In the genomic region with DNA sequence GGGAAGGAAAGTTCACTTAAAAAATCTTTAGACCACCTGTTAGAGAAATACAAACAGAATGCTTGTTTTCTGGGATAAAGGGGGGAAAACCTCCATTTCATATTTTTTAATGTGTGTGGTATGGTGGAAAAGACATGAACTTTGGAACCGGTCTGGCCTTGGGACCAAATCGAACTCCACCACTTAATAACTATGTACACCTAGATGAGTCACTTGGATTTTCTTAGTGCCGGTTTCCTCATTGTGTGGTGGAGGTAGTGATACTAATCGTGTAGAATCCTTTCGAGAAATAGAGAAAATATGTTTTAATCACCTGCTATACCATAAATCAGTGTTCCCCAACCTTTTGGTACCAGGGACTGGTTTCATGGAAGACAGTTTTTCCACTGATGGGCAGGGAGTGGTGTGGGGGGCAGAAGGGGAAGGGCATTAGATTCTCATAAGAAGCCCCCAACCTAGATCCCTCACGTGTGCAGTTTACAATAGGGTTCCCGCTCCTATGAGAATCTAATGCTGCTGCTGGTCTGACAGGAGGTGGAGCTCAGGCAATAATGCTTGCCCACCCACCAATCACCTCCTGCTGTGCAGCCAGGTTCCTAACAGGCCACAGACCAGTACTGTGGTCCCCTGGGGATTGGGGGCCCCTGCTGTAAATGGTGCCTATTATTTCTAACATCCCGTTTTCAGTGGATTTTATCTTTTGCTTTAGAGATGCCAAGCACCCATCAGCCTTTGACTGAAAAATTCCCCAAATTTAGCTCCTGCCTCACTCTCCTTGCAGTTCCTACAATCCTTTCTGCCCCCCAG, we compare ENCODE assay signal across 2 cellular contexts.
TF ChIP-seq lines count a peak whose summit lies in the region.

No MANE protein-coding gene starts in this region.

TF ChIP-seq in IMR-90, 13 proteins besides CTCF, POLR2A, EP300 and RAD21:
- no peak for TF ChIP-seq MXI1 (IDR thresholded peaks at IDR 0.05; ENCODE audit: borderline replicate concordance, low read depth, low read length)
- TF ChIP-seq FOS (IDR thresholded peaks at IDR 0.05; ENCODE audit: low read depth, low read length): no peak
- TF ChIP-seq, protein P1, sequence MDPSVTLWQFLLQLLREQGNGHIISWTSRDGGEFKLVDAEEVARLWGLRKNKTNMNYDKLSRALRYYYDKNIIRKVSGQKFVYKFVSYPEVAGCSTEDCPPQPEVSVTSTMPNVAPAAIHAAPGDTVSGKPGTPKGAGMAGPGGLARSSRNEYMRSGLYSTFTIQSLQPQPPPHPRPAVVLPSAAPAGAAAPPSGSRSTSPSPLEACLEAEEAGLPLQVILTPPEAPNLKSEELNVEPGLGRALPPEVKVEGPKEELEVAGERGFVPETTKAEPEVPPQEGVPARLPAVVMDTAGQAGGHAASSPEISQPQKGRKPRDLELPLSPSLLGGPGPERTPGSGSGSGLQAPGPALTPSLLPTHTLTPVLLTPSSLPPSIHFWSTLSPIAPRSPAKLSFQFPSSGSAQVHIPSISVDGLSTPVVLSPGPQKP (IDR thresholded peaks at IDR 0.05; ENCODE audit: borderline replicate concordance, low read depth, low read length): no peak
- no peak for TF ChIP-seq CEBPB (IDR thresholded peaks at IDR 0.05; ENCODE audit: low read depth, low read length)
- no peak for TF ChIP-seq CHD1 (IDR thresholded peaks at IDR 0.05; ENCODE audit: low read depth, low read length)

TF ChIP-seq in GM12878, 131 proteins besides CTCF, POLR2A, EP300 and RAD21:
- TF ChIP-seq IKZF1 (conservative IDR thresholded peaks at IDR 0.05) (0 out of 2 replicates have a peak, but pooled peaks have one; percentile 12), CBFB (IDR thresholded peaks at IDR 0.05; ENCODE audit: low read depth) (no peak), MEF2B (IDR thresholded peaks at IDR 0.05; ENCODE audit: partially characterized antibody, poor library complexity, severe bottlenecking) (peak; percentile 88)
